15 cellular contexts compared by ENCODE assay signal in the genomic region with DNA sequence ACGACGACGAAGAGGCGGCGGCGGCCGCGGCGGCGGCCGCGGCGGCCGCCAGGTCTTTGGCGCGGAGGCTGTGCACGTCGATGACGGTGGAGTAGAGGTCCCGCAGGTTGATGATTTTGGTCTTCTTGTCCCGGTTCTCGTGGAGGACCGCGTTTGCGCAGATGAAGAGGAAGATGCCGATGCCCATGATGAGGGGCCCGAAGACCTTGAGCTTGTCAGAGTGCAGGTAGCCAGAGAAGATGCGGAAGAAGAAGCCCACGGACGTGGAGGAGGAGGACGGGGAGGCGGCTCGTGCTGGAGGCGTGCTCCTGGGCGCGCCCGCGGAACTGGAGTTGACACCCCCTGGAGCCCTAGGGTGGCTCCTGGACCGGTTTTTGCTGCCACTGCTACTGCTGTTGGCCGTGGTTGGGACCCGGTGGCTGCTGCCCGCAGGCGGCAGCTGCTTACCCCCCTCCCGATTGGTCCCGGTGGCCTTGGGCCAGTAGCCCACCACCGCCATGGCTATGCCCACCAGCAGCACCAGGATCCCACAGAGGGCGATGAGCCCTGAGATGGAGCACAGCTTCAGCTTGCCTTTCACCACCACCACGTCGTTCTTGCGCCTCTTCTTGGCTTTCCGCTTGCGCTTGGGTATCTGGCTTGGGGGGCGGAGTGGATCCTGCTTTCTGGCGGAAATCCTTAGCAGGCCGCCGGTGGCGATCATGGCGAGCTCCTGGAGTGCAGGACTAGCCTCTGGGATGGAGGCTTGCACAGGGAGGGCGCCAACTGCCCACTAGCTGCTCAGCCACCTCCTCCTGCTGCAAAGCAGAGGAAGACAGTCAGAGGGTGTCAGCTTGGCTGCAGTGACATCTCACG. TPM values are rescaled to one million over a fixed set of nuclear protein-coding genes. Genes with fewer than 3 reads are reported as not detected.
A peak's percentile ranks its signal among the peaks of the same experiment; 100 is the strongest.
DNase-seq lines count a peak whose midpoint lies in the region; ATAC-seq and TF ChIP-seq lines count a peak whose summit lies in the region.
"Had no signal": no experiment of that assay in that cellular context is flagged by ENCODE, and none has a peak within 500 bp of the region (broad histone marks: within the 10 kb centered on the region; RNA-seq: fewer than 3 reads in every experiment).

No MANE protein-coding gene starts in this region.

- ATAC-seq in left ventricle myocardium superior (no peak), Right ventricle myocardium superior (ENCODE audit: poor library complexity) (no peak), upper lobe of right lung (no peak), HG03442 (IDR thresholded peaks at IDR 0.05; ENCODE audit: unreplicated experiment) (no peak), GM21529 (IDR thresholded peaks at IDR 0.05; ENCODE audit: unreplicated experiment) (no peak)
- ATAC-seq in naive thymus-derived CD8-positive, alpha-beta T cell, result no peak
- ATAC-seq: HCT116 had no signal

- intact Hi-C loops in left ventricle myocardium superior (cut with micrococcal nuclease) (no loop called here), Right ventricle myocardium superior (cut with DNase I) (no loop called here), dorsolateral prefrontal cortex (cut with DNase I) (loop anchor here (5.0 kb wide), 2 partner anchors 81 to 521 kb away; partner anchors contain the start of gene L3MBTL4 (in 1 of the 2)), upper lobe of right lung (cut with DNase I) (no loop called here)

- peaks cover 2 to 24% (median 20%) of the 10 kb centered on the region in 4 donors for H3K4me1 Mint-ChIP-seq in naive thymus-derived CD8-positive, alpha-beta T cell

- peaks cover 7% of the 10 kb centered on the region for H3K4me1 ChIP-seq in upper lobe of right lung

- POLR2A ChIA-PET in naive thymus-derived CD8-positive, alpha-beta T cell (lab: Charles Lee), result no interaction called here

- DNase-seq in left ventricle myocardium superior (peak; percentile 26), Right ventricle myocardium superior (no peak), dorsolateral prefrontal cortex (peak in 6 of 10 donors; percentile 7 to 53 (median 41)), upper lobe of right lung (peak; percentile 61), NCI-H345 treated with DMSO at 0.1 percent for 48 hours (lab: John Stamatoyannopoulos, UW; ENCODE audit: unreplicated experiment) (no peak)
- DNase-seq in naive thymus-derived CD8-positive, alpha-beta T cell, result no peak
- DNase-seq: Karpas-422, kidney glomerular epithelial cell, NCI-H1930 had no signal

- H3K4me3 Mint-ChIP-seq in naive thymus-derived CD8-positive, alpha-beta T cell, result peak overlapping the region in 9 of 10 donors; percentile 45 to 74 (median 62)
- H3K4me3 Mint-ChIP-seq: T-helper 1 cell treated with Interleukin-12 subunit alpha and Interleukin-12 subunit beta and Interleukin-4 antibody, amounts not matched to agents 30 μg/mL and 1 μg/mL, for 36 hours had no signal

- peak overlapping the region in 49 of 59 donors; percentile 1 to 87 (median 59) for H3K27ac ChIP-seq in dorsolateral prefrontal cortex
- no peak overlapping the region for H3K27ac ChIP-seq in upper lobe of right lung
- H3K27ac ChIP-seq: vagina had no signal

- no peaks in the 10 kb centered on the region for H3K36me3 Mint-ChIP-seq in naive thymus-derived CD8-positive, alpha-beta T cell

- H3K27ac Mint-ChIP-seq in naive thymus-derived CD8-positive, alpha-beta T cell, result no peak overlapping the region
- H3K27ac Mint-ChIP-seq: T-helper 1 cell treated with Interleukin-12 subunit alpha and Interleukin-12 subunit beta and Interleukin-4 antibody, amounts not matched to agents 30 μg/mL and 1 μg/mL, for 36 hours had no signal

- H3K27me3 Mint-ChIP-seq in naive thymus-derived CD8-positive, alpha-beta T cell, result peaks cover 30 to 73% (median 65%) of the 10 kb centered on the region in 5 donors

- peaks cover 0 to 45% (median 13%) of the 10 kb centered on the region in 45 donors for H3K27me3 ChIP-seq in dorsolateral prefrontal cortex
- peaks cover 56% of the 10 kb centered on the region for H3K27me3 ChIP-seq in upper lobe of right lung

- TF ChIP-seq CTCF in dorsolateral prefrontal cortex (IDR thresholded peaks at IDR 0.05 in 54 of 56, conservative IDR thresholded peaks at IDR 0.05 in 2 of 56; ENCODE audit: low read depth in 1 of 56, partially characterized antibody in 56 of 56) (no peak), upper lobe of right lung (IDR thresholded peaks at IDR 0.05) (no peak)

- no peaks in the 10 kb centered on the region for H3K9me3 Mint-ChIP-seq in naive thymus-derived CD8-positive, alpha-beta T cell
- H3K9me3 Mint-ChIP-seq: T-helper 1 cell treated with Interleukin-12 subunit alpha and Interleukin-12 subunit beta and Interleukin-4 antibody, amounts not matched to agents 30 μg/mL and 1 μg/mL, for 36 hours had no signal

- no peaks in the 10 kb centered on the region for H3K9me3 ChIP-seq in upper lobe of right lung
- H3K9me3 ChIP-seq: vagina had no signal

- H3K4me3 ChIP-seq in dorsolateral prefrontal cortex, result peak overlapping the region in 55 of 59 donors; percentile 2 to 80 (median 61)
- H3K4me3 ChIP-seq in upper lobe of right lung, result no peak overlapping the region

- H3K36me3 ChIP-seq in upper lobe of right lung, result no peaks in the 10 kb centered on the region
- H3K36me3 ChIP-seq: vagina had no signal

RNA-seq across cellular contexts. Expression of gene TMEM200C, which starts 3.7 kb away (rescaled TPM):
- 0.32 TPM for total RNA-seq in left ventricle myocardium superior
- total RNA-seq in Right ventricle myocardium superior, result 0.24 TPM
- 10 to 100 TPM in 90 of 120 experiments, 1 to 10 TPM in 30; 4.5 to 22.7 (median 12.0) TPM for total RNA-seq in dorsolateral prefrontal cortex
- not detected for total RNA-seq in naive thymus-derived CD8-positive, alpha-beta T cell
- not detected for polyA plus RNA-seq in naive thymus-derived CD8-positive, alpha-beta T cell
- total RNA-seq in upper lobe of right lung, result 0.41 TPM
- polyA plus RNA-seq: BJ had no signal

Comparison
In these comparisons a context has a peak if more than half of its experiments do, and no peak if none do; other contexts are left out.
1. DNase-seq: peak in left ventricle myocardium superior (single experiment), dorsolateral prefrontal cortex (6 of 10) and upper lobe of right lung (single experiment); none in Right ventricle myocardium superior (single experiment), naive thymus-derived CD8-positive, alpha-beta T cell (0 of 10) and NCI-H345 treated with DMSO at 0.1 percent for 48 hours (single experiment).
2. intact Hi-C loops: an anchor here in dorsolateral prefrontal cortex (5.0 kb wide); none called in left ventricle myocardium superior, Right ventricle myocardium superior and upper lobe of right lung.